ENCODE assay signal across 8 cellular contexts in genomic region chr17:20073056-20073979, GRCh38.
DNase-seq lines count a peak whose midpoint lies in the region; ATAC-seq and TF ChIP-seq lines count a peak whose summit lies in the region.

No MANE protein-coding gene starts in this region.

- peak; percentile 62 for DNase-seq in GM12865 (ENCODE audit: low read depth)
- DNase-seq in HT1080 (ENCODE audit: low read depth) = peak; percentile 62
- peak; percentile 11 for DNase-seq in activated T-cell treated with anti-CD3 and anti-CD28 coated beads for 4 hours
- DNase-seq in left cardiac atrium = peak; percentile 58
- DNase-seq in stimulated activated CD8-positive, alpha-beta memory T cell treated with anti-CD3 and anti-CD28 coated beads, Interleukin-15, amount 100 ng/mL, for 24 hours (ENCODE audit: low read depth) = peak; percentile 5
- no peak for DNase-seq in mammary epithelial cell
- no peak for DNase-seq in SHP77 (lab: John Stamatoyannopoulos, UW)
- no peak for DNase-seq in mesothelial cell of epicardium (ENCODE audit: low spot score in 2 of 2, unreplicated experiment in 2 of 2)

- H3K9ac ChIP-seq in mammary epithelial cell (ENCODE audit: insufficient read depth, low read length) = no peak overlapping the region

- ATAC-seq in left cardiac atrium = peak; percentile 93

- no peak overlapping the region for H3K27ac Mint-ChIP-seq in mesothelial cell of epicardium

- H4K20me1 ChIP-seq in mammary epithelial cell (ENCODE audit: insufficient read depth, low read length) = no peaks in the 10 kb centered on the region

- dilution Hi-C loops in mammary epithelial cell (cut with HindIII; ENCODE audit: low sequenced_read_pairs) = no loop called here

- H3K36me3 ChIP-seq in mammary epithelial cell (ENCODE audit: insufficient read depth, low read length) = no peaks in the 10 kb centered on the region

- peak overlapping the region; percentile 38 for H3K4me3 ChIP-seq in GM12865 (ENCODE audit: low read depth, low read length)
- no peak overlapping the region for H3K4me3 ChIP-seq in mammary epithelial cell (replicated peaks in 1 of 3; ENCODE audit: insufficient read depth in 1 of 3, low read depth in 2 of 3, low read length in 3 of 3)

- H3K4me1 ChIP-seq in mammary epithelial cell (ENCODE audit: insufficient read depth, low read length) = no peaks in the 10 kb centered on the region

- H3K79me2 ChIP-seq in mammary epithelial cell (ENCODE audit: insufficient read depth, low read length) = no peaks in the 10 kb centered on the region

- peaks cover 13% of the 10 kb centered on the region for H3K4me1 Mint-ChIP-seq in mesothelial cell of epicardium

- no peaks in the 10 kb centered on the region for H3K9me3 ChIP-seq in mammary epithelial cell (replicated peaks; ENCODE audit: insufficient read depth, low read length)

- H2AFZ ChIP-seq in mammary epithelial cell (ENCODE audit: low read depth, low read length) = no peak overlapping the region

- TF ChIP-seq CTCF in GM12865 (IDR thresholded peaks at IDR 0.05; ENCODE audit: insufficient read depth, low read depth, low read length, missing control alignments) = no peak
- TF ChIP-seq CTCF in mammary epithelial cell (conservative IDR thresholded peaks at IDR 0.05 in 1 of 2, IDR thresholded peaks at IDR 0.05 in 1 of 2; ENCODE audit: extremely low read depth in 1 of 2, insufficient read depth in 1 of 2, low read depth in 1 of 2, low read length in 2 of 2) = no peak
- TF ChIP-seq CTCF in mesothelial cell of epicardium (IDR thresholded peaks at IDR 0.05; ENCODE audit: unreplicated experiment) = no peak

- BruUV-seq in mammary epithelial cell (replicated peaks; lab: Mats Ljungman, UMichigan) = no TSS peak

- no peak overlapping the region for H3K4me2 ChIP-seq in mammary epithelial cell (ENCODE audit: insufficient read depth, low read depth, low read length)

- in situ Hi-C loops in mammary epithelial cell (cut with MboI; ENCODE audit: low sequenced_read_pairs in 2 of 2) = no loop called here

- 76% methylated on average over 11 of the region's 14 CpGs for WGBS in mammary epithelial cell (ENCODE audit: low coverage, missing lambda C conversion rate)

- H3K27me3 ChIP-seq in mammary epithelial cell (ENCODE audit: insufficient read depth, low read length) = no peaks in the 10 kb centered on the region

- no peaks in the 10 kb centered on the region for H3K9me3 Mint-ChIP-seq in mesothelial cell of epicardium

- H3K27me3 Mint-ChIP-seq in mesothelial cell of epicardium (ENCODE audit: low read depth) = peaks cover 9% of the 10 kb centered on the region

- H3K27ac ChIP-seq in mammary epithelial cell (ENCODE audit: insufficient read depth, low read depth, low read length) = no peak overlapping the region

- no peak overlapping the region for H3K4me3 Mint-ChIP-seq in mesothelial cell of epicardium

- intact Hi-C loops in left cardiac atrium (cut with DNase I) = no loop called here
- intact Hi-C loops in mammary epithelial cell (cut with micrococcal nuclease) = no loop called here

- CTCF ChIA-PET in mammary epithelial cell (lab: Charles Lee; ENCODE audit: low non-redundant PET) = no interaction called here

- no peaks in the 10 kb centered on the region for H3K36me3 Mint-ChIP-seq in mesothelial cell of epicardium

Comparison
In these comparisons a context has a peak if more than half of its experiments do, and no peak if none do; other contexts are left out.
1. DNase-seq: peak in GM12865 (single experiment), HT1080 (single experiment), activated T-cell treated with anti-CD3 and anti-CD28 coated beads for 4 hours (single experiment), left cardiac atrium (single experiment) and stimulated activated CD8-positive, alpha-beta memory T cell treated with anti-CD3 and anti-CD28 coated beads, Interleukin-15, amount 100 ng/mL, for 24 hours (single experiment); none in mammary epithelial cell (single experiment), SHP77 (0 of 2) and mesothelial cell of epicardium (0 of 2).